ENCODE assay signal across 24 cellular contexts in genomic region chr7:66518151-66518691, GRCh38.
DNase-seq lines count a peak whose midpoint lies in the region; ATAC-seq and TF ChIP-seq lines count a peak whose summit lies in the region.
"Had no signal": no experiment of that assay in that cellular context is flagged by ENCODE, and none has a peak within 500 bp of the region (broad histone marks: within the 10 kb centered on the region; RNA-seq: fewer than 3 reads in every experiment).

No MANE protein-coding gene starts in this region.

- CTCF ChIA-PET in Panc1 (lab: Charles Lee) = no interaction called here

- no peaks in the 10 kb centered on the region for H3K27me3 ChIP-seq in Panc1 (ENCODE audit: control insufficient read depth, insufficient read depth, low read length)
- H3K27me3 ChIP-seq in neuronal stem cell (ENCODE audit: control insufficient read depth in 3 of 3, insufficient read depth in 3 of 3, low read depth in 1 of 3, low read length in 3 of 3) = no peaks in the 10 kb centered on the region
- no peaks in the 10 kb centered on the region for H3K27me3 ChIP-seq in upper lobe of left lung
- H3K27me3 ChIP-seq: SJCRH30 had no signal

- H3K4me1 ChIP-seq in Panc1 (ENCODE audit: control insufficient read depth, insufficient read depth, low read length) (no peaks in the 10 kb centered on the region), neuronal stem cell (ENCODE audit: control insufficient read depth in 2 of 2, insufficient read depth in 1 of 2, low read depth in 1 of 2, low read length in 2 of 2) (no peaks in the 10 kb centered on the region), upper lobe of left lung (no peaks in the 10 kb centered on the region)
- H3K4me1 ChIP-seq: SJCRH30 had no signal

- H3K36me3 Mint-ChIP-seq in naive thymus-derived CD8-positive, alpha-beta T cell = no peaks in the 10 kb centered on the region
- H3K36me3 Mint-ChIP-seq: CD8-positive, alpha-beta memory T cell had no signal

- H4K91ac ChIP-seq in neuronal stem cell (ENCODE audit: low read depth, low read length, poor library complexity) = no peak overlapping the region

- no peak for TF ChIP-seq CTCF in Panc1 (IDR thresholded peaks at IDR 0.05)
- TF ChIP-seq CTCF in upper lobe of left lung (IDR thresholded peaks at IDR 0.05) = no peak

- H2BK15ac ChIP-seq in neuronal stem cell (ENCODE audit: low read length) = no peak overlapping the region

- POLR2A ChIA-PET in Panc1 (lab: Charles Lee) = interaction anchor here (0.6 kb wide), 1 partner anchor 12 kb away, joined by 4 read pairs; no protein-coding TSS in a partner anchor
- POLR2A ChIA-PET in naive thymus-derived CD8-positive, alpha-beta T cell (lab: Charles Lee) = no interaction called here

- H2BK120ac ChIP-seq in neuronal stem cell (ENCODE audit: low read depth, low read length) = no peak overlapping the region

- intact Hi-C loops in Panc1 (cut with micrococcal nuclease; ENCODE audit: unreplicated experiment) = no loop called here

- WGBS in neuronal stem cell (ENCODE audit: extremely low coverage in 2 of 2, insufficient read length in 2 of 2, insufficient replicate concordance in 1 of 2), 2 donors = no CpG with 5 or more reads among the region's 14 CpGs
- 60 to 86% methylated on average over 2 to 14 of the region's 14 CpGs for WGBS in upper lobe of left lung, 2 donors

- H3K4me3 ChIP-seq in Panc1 (ENCODE audit: low read depth in 2 of 2, low read length in 2 of 2) (no peak overlapping the region), neuronal stem cell (ENCODE audit: low read length in 2 of 2) (no peak overlapping the region), upper lobe of left lung (no peak overlapping the region)
- H3K4me3 ChIP-seq: GM23338, SJCRH30 had no signal

- H3K4ac ChIP-seq in neuronal stem cell (ENCODE audit: low read length) = no peak overlapping the region

- H3K9me3 Mint-ChIP-seq in naive thymus-derived CD8-positive, alpha-beta T cell = no peaks in the 10 kb centered on the region
- H3K9me3 Mint-ChIP-seq: GM23338, H9 had no signal

- no peak overlapping the region for H2BK5ac ChIP-seq in neuronal stem cell (ENCODE audit: low read length)

- no peak overlapping the region for H2AK5ac ChIP-seq in neuronal stem cell (ENCODE audit: low read depth, low read length)

- H3K4me2 ChIP-seq in neuronal stem cell (ENCODE audit: insufficient read depth, low read length, poor library complexity, severe bottlenecking) = no peak overlapping the region
- H3K4me2 ChIP-seq: GM23338 had no signal

- no peak overlapping the region for H3K4me3 Mint-ChIP-seq in naive thymus-derived CD8-positive, alpha-beta T cell
- H3K4me3 Mint-ChIP-seq: B cell; CD8-positive, alpha-beta memory T cell; GM23338 had no signal

- ATAC-seq in Panc1 (peak; percentile 12; the same call in 1 of the 2 replicates), upper lobe of left lung (ENCODE audit: low FRiP score in 2 of 2) (peak; percentile 15 to 20), GM21717 (IDR thresholded peaks at IDR 0.05; ENCODE audit: unreplicated experiment) (no peak), GM21367 (IDR thresholded peaks at IDR 0.05; ENCODE audit: unreplicated experiment) (no peak)
- ATAC-seq in naive thymus-derived CD8-positive, alpha-beta T cell = no peak
- ATAC-seq: GM23338, SK-N-SH treated with all-trans-retinoic acid at 6 μM for 48 hours had no signal

- no peak overlapping the region for H3K14ac ChIP-seq in neuronal stem cell (ENCODE audit: low read length)

- no peak overlapping the region for H3K27ac ChIP-seq in Panc1 (ENCODE audit: low read length)
- H3K27ac ChIP-seq in neuronal stem cell (replicated peaks; ENCODE audit: low read length) = no peak overlapping the region
- H3K27ac ChIP-seq in upper lobe of left lung = no peak overlapping the region
- H3K27ac ChIP-seq: C4-2B, SJCRH30 had no signal

- no TSS peak for BruUV-seq in Panc1 (replicated peaks; lab: Mats Ljungman, UMichigan)

- in situ Hi-C loops in Panc1 (cut with HindIII; ENCODE audit: low pct_unique_long_range_greater_than_20kb, low sequenced_read_pairs) = no loop called here

- no peaks in the 10 kb centered on the region for H3K27me3 Mint-ChIP-seq in naive thymus-derived CD8-positive, alpha-beta T cell
- H3K27me3 Mint-ChIP-seq: B cell; CD8-positive, alpha-beta memory T cell had no signal

- no peak for TF ChIP-seq EP300 in upper lobe of left lung (IDR thresholded peaks at IDR 0.05)

- no peak overlapping the region for H2BK12ac ChIP-seq in neuronal stem cell (ENCODE audit: low read length)

- no peaks in the 10 kb centered on the region for H3K9me3 ChIP-seq in Panc1 (ENCODE audit: control insufficient read depth, insufficient read depth, low read depth, low read length)
- H3K9me3 ChIP-seq in neuronal stem cell (replicated peaks in 1 of 2; ENCODE audit: control insufficient read depth in 2 of 2, insufficient read depth in 1 of 2, low read depth in 1 of 2, low read length in 2 of 2) = peaks cover 0 to 2% of the 10 kb centered on the region in 2 donors
- H3K9me3 ChIP-seq in upper lobe of left lung = no peaks in the 10 kb centered on the region
- H3K9me3 ChIP-seq: SJCRH30 had no signal

- no peak overlapping the region for H3K9ac ChIP-seq in neuronal stem cell (ENCODE audit: low read depth, low read length, poor library complexity)

- peak; percentile 64 for DNase-seq in ELF-1 (ENCODE audit: low read depth, low spot score)
- DNase-seq in Panc1 (ENCODE audit: low read depth, low spot score) = no peak
- no peak for DNase-seq in neuronal stem cell (ENCODE audit: low spot score)
- peak in 1 of 2 donors; percentile 70 for DNase-seq in upper lobe of left lung
- DNase-seq in naive thymus-derived CD8-positive, alpha-beta T cell = no peak
- DNase-seq: Calu3, DMS153, DND-41, H9, KBM-7, NCI-H1105 treated with DMSO at 0.1 percent for 48 hours, NCI-H146, NCI-H1930, NCI-H2107, NCI-H524, NCI-H774, SJCRH30 had no signal

- no peaks in the 10 kb centered on the region for H3K36me3 ChIP-seq in Panc1 (ENCODE audit: control insufficient read depth, insufficient read depth, low read length)
- no peaks in the 10 kb centered on the region for H3K36me3 ChIP-seq in neuronal stem cell (replicated peaks in 1 of 2; ENCODE audit: control insufficient read depth in 2 of 2, insufficient read depth in 2 of 2, low read length in 2 of 2)
- H3K36me3 ChIP-seq in upper lobe of left lung = no peaks in the 10 kb centered on the region
- H3K36me3 ChIP-seq: SJCRH30 had no signal

- no peak overlapping the region for H2AFZ ChIP-seq in neuronal stem cell (ENCODE audit: low read length)
- H2AFZ ChIP-seq: GM23338 had no signal

- peaks cover 2 to 13% (median 6%) of the 10 kb centered on the region in 4 donors for H3K4me1 Mint-ChIP-seq in naive thymus-derived CD8-positive, alpha-beta T cell
- H3K4me1 Mint-ChIP-seq: B cell, GM23338, H9 had no signal

- H4K8ac ChIP-seq in neuronal stem cell (ENCODE audit: low read depth, low read length) = no peak overlapping the region

- no peak overlapping the region for H3K27ac Mint-ChIP-seq in naive thymus-derived CD8-positive, alpha-beta T cell
- H3K27ac Mint-ChIP-seq: B cell; CD8-positive, alpha-beta memory T cell had no signal

- no peak for TF ChIP-seq POLR2A in upper lobe of left lung (IDR thresholded peaks at IDR 0.05)

- H3K79me1 ChIP-seq in neuronal stem cell (ENCODE audit: low read depth, low read length) = no peaks in the 10 kb centered on the region

- H3K23ac ChIP-seq in neuronal stem cell (ENCODE audit: low read depth, low read length, poor library complexity) = no peak overlapping the region

- H3K18ac ChIP-seq in neuronal stem cell (ENCODE audit: low read length) = peak overlapping the region; percentile 71

Comparison
In these comparisons a context has a peak if more than half of its experiments do, and no peak if none do; other contexts are left out.
1. ATAC-seq: peak in Panc1 (single experiment) and upper lobe of left lung (2 of 2); none in naive thymus-derived CD8-positive, alpha-beta T cell (0 of 2), GM21717 (single experiment) and GM21367 (single experiment).